ENCODE assay signal across 8 cellular contexts in the genomic region with DNA sequence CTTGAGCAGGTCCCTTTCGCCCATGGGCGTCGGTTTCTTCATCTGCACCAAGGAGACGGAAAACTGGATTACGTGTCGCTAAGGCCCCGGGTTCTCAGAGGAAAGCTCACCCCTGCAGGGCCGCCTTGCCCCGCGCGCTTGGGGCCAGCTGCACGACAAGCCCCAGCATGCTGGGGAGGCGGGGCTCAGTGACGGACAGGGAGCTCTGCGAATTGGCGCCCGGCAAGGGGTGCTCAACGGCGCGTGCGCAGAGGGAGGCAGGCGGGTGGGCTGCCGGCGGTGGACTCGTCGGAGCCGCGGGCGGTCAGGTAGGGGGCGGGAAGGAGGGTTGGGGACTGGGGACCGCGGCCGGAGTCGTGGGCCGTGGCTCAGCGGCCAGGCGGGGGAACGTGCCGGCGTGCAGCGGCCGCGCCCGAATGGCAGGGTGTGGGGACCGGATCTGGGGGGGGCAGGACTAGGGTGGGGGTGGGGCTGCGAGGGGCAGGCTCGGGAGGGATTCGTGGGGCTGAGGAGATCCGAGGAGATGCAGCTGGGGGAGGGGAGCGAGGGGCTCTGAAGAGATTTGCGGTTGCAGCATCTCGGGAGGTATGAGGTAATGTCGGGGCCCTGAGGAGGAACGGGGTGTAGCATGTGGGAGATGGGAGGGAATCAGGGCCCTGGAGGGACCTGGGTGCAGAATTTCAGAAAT. TPM values are rescaled to one million over a fixed set of nuclear protein-coding genes. Genes with fewer than 3 reads are reported as not detected.
DNase-seq lines count a peak whose midpoint lies in the region; ATAC-seq and TF ChIP-seq lines count a peak whose summit lies in the region.

A gene with protein sequence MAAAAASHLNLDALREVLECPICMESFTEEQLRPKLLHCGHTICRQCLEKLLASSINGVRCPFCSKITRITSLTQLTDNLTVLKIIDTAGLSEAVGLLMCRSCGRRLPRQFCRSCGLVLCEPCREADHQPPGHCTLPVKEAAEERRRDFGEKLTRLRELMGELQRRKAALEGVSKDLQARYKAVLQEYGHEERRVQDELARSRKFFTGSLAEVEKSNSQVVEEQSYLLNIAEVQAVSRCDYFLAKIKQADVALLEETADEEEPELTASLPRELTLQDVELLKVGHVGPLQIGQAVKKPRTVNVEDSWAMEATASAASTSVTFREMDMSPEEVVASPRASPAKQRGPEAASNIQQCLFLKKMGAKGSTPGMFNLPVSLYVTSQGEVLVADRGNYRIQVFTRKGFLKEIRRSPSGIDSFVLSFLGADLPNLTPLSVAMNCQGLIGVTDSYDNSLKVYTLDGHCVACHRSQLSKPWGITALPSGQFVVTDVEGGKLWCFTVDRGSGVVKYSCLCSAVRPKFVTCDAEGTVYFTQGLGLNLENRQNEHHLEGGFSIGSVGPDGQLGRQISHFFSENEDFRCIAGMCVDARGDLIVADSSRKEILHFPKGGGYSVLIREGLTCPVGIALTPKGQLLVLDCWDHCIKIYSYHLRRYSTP (plus strand): TSS at position 232 of the 688 bp plus-strand sequence. CDS start 10,438 bp downstream, outside the sequence.

- WGBS in hepatocyte (ENCODE audit: low lambda C conversion rate, missing lambda C conversion rate), result 2% methylated on average over 25 of the region's 54 CpGs
- WGBS in aorta, 2 donors, result 0 to 1% methylated on average over 48 to 54 of the region's 54 CpGs

- no peak for TF ChIP-seq CTCF in astrocyte of the cerebellum (IDR thresholded peaks at IDR 0.05; ENCODE audit: low read depth, low read length, missing control alignments)
- no peak for TF ChIP-seq CTCF in hepatocyte (IDR thresholded peaks at IDR 0.05; ENCODE audit: poor library complexity)

- peak within 1 kb of the TSS; percentile 76 for H2AFZ ChIP-seq in hepatocyte

- H3K4me2 ChIP-seq in hepatocyte, result peak within 1 kb of the TSS; percentile 84

- DNase-seq in NCI-H1694 treated with DMSO at 0.1 percent for 48 hours (lab: John Stamatoyannopoulos, UW), result peak; percentile 68
- DNase-seq in T-helper 9 cell, result peak; percentile 90
- DNase-seq in astrocyte of the cerebellum (ENCODE audit: low read depth), result peak; percentile 44
- DNase-seq in hepatocyte (ENCODE audit: low spot score), result peak; percentile 95
- peak; percentile 96 for DNase-seq in retina
- peak; percentile 94 to 98 for DNase-seq in aorta

- intact Hi-C loops in aorta (cut with DNase I), result no loop called here

- ATAC-seq in GM18499 (IDR thresholded peaks at IDR 0.05; ENCODE audit: insufficient read depth, unreplicated experiment) (peak; percentile 95), HG02870 (IDR thresholded peaks at IDR 0.05; ENCODE audit: unreplicated experiment) (peak; percentile 94), aorta (ENCODE audit: low FRiP score) (peak; percentile 96)

- in situ Hi-C loops in astrocyte of the cerebellum (cut with HindIII; ENCODE audit: low sequenced_read_pairs), result no loop called here

- H3K4me3 ChIP-seq in astrocyte of the cerebellum (ENCODE audit: low read depth, low read length), result peak within 1 kb of the TSS; percentile 77
- peak within 1 kb of the TSS; percentile 54 for H3K4me3 ChIP-seq in hepatocyte
- H3K4me3 ChIP-seq in aorta (ENCODE audit: low read length in 2 of 2), result peak within 1 kb of the TSS; percentile 70 to 91

- H3K9me2 ChIP-seq in hepatocyte (replicated peaks; ENCODE audit: insufficient read depth), result no peaks in the 10 kb centered on the region

- H3K27ac ChIP-seq in hepatocyte, result peak within 1 kb of the TSS; percentile 74
- peak within 1 kb of the TSS in 1 of 2 donors; percentile 16 for H3K27ac ChIP-seq in aorta (ENCODE audit: low read depth in 1 of 2, low read length in 2 of 2)

- H4K20me1 ChIP-seq in hepatocyte (ENCODE audit: insufficient read depth, poor library complexity, severe bottlenecking), result peaks cover 12% of the 10 kb centered on the region

- no peaks in the 10 kb centered on the region for H3K9me3 ChIP-seq in hepatocyte (ENCODE audit: low read depth)
- no peaks in the 10 kb centered on the region for H3K9me3 ChIP-seq in aorta (ENCODE audit: control insufficient read depth, low read length)

- H3K4me1 ChIP-seq in hepatocyte (ENCODE audit: insufficient read depth) (peaks cover 24% of the 10 kb centered on the region), aorta (ENCODE audit: control insufficient read depth in 1 of 2, insufficient read depth in 2 of 2, low read length in 2 of 2) (peaks cover 2 to 3% of the 10 kb centered on the region in 2 donors)

- H3K79me2 ChIP-seq in hepatocyte, result peaks cover 48% of the 10 kb centered on the region

- H3K27me3 ChIP-seq in hepatocyte (no peaks in the 10 kb centered on the region), aorta (ENCODE audit: control insufficient read depth in 1 of 2, insufficient read depth in 2 of 2, low read length in 1 of 2) (no peaks in the 10 kb centered on the region)

- H3K36me3 ChIP-seq in hepatocyte (replicated peaks; ENCODE audit: insufficient read depth, low read depth) (no peaks in the 10 kb centered on the region), aorta (ENCODE audit: control insufficient read depth in 1 of 2, insufficient read depth in 2 of 2, low read length in 1 of 2) (no peaks in the 10 kb centered on the region)

RNA-seq across cellular contexts. Expression of the gene that starts here (rescaled TPM):
- 24.1 and 30.8 TPM in 2 replicates for total RNA-seq in hepatocyte
- polyA plus RNA-seq in hepatocyte, result 14.2 and 21.0 TPM in 2 replicates
- 10 to 100 TPM; 19.9 to 25.5 TPM for total RNA-seq in aorta
- polyA plus RNA-seq in aorta, result 1 to 10 TPM; 3.3 to 6.4 TPM

Comparison
In these comparisons a context has a peak if more than half of its experiments do, and no peak if none do; other contexts are left out.
1. DNase-seq: peak in every context shown above with its lines; median percentile 96 in retina; 96 in aorta; 95 in hepatocyte; 90 in T-helper 9 cell; 68 in NCI-H1694 treated with DMSO at 0.1 percent for 48 hours; 44 in astrocyte of the cerebellum.